1 cellular context compared by ENCODE assay signal in the genomic region with DNA sequence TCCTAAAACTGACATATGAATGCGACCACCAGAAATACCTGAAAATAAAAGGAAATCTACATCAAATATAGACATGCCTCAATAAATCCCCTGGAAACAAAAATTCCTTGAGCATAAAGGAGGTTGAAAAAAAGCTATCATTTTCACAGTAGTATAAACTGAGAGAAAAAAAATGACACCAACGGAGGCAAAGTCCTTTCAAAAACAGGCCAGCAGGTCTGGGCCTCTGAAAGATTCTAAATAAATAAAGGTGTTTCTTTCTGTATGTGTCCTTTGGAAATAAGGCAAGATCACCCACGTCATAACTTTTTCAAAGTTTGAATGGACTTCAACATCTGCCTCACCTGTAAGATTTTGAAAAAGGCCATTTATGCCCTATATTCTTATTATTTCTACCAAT.
TF ChIP-seq lines count a peak whose summit lies in the region.

No MANE protein-coding gene starts in this region.

TF ChIP-seq in HepG2, 621 proteins besides CTCF, POLR2A, EP300 and RAD21:
- no peak for TF ChIP-seq ZNF550 (CRISPR knock-in tag; IDR thresholded peaks at IDR 0.05; ENCODE audit: borderline replicate concordance)
